Comparison of ENCODE assay signal across 14 cellular contexts in the genomic region with DNA sequence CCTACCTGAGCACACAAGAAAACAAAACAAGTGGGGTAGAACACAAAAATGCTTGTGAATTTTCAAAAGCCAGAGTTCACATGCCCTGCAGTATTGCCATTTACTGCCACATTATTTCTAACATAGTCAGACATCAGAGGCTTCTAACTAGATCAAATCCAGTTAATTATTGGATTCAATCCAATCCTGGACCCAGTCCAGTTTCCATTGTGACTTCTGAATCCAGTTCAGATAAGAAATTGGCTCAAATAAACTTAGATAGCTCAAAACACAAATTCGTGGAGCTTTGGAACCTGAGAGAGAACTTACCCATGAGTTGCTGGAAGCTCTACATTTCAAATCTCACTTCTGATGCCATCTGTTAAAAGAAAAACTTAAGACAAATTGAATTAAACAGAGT.
"Had no signal": no experiment of that assay in that cellular context is flagged by ENCODE, and none has a peak within 500 bp of the region (broad histone marks: within the 10 kb centered on the region; RNA-seq: fewer than 3 reads in every experiment).

No MANE protein-coding gene starts in this region.

- H3K4me3 Mint-ChIP-seq: activated T-cell treated with anti-CD3 and anti-CD28 coated beads, Interleukin-2, amount 50 U/mL, for 4 hours; effector memory CD8-positive, alpha-beta T cell; natural killer cell; stimulated activated naive CD8-positive, alpha-beta T cell treated with anti-CD3 and anti-CD28 coated beads, Interleukin-15, Interleukin-2, amounts not matched to agents 100 ng/mL and 50 ng/mL, for 24 hours; T-helper 1 cell treated with Interleukin-12 subunit alpha and Interleukin-12 subunit beta and Interleukin-4 antibody, amounts not matched to agents 30 μg/mL and 1 μg/mL, for 36 hours had no signal

- H3K4me3 ChIP-seq: ascending aorta, hepatocyte, right atrium auricular region, transverse colon had no signal

- H3K4me2 ChIP-seq: hepatocyte had no signal

- H3K27ac Mint-ChIP-seq: effector memory CD8-positive, alpha-beta T cell; natural killer cell; stimulated activated naive CD8-positive, alpha-beta T cell treated with anti-CD3 and anti-CD28 coated beads, Interleukin-15, Interleukin-2, amounts not matched to agents 100 ng/mL and 50 ng/mL, for 24 hours; T-helper 1 cell treated with Interleukin-12 subunit alpha and Interleukin-12 subunit beta and Interleukin-4 antibody, amounts not matched to agents 30 μg/mL and 1 μg/mL, for 36 hours had no signal

- H3K79me2 ChIP-seq: hepatocyte had no signal

- H3K4me1 Mint-ChIP-seq: natural killer cell had no signal

- H3K9me3 Mint-ChIP-seq: activated T-cell treated with anti-CD3 and anti-CD28 coated beads, Interleukin-2, amount 50 U/mL, for 4 hours; effector memory CD8-positive, alpha-beta T cell; natural killer cell; stimulated activated naive CD8-positive, alpha-beta T cell treated with anti-CD3 and anti-CD28 coated beads, Interleukin-15, Interleukin-2, amounts not matched to agents 100 ng/mL and 50 ng/mL, for 24 hours; T-helper 1 cell treated with Interleukin-12 subunit alpha and Interleukin-12 subunit beta and Interleukin-4 antibody, amounts not matched to agents 30 μg/mL and 1 μg/mL, for 36 hours had no signal

- H3K27ac ChIP-seq: ascending aorta, foreskin keratinocyte, hepatocyte, right atrium auricular region, transverse colon had no signal

- DNase-seq: activated CD4-positive, alpha-beta T cell treated with anti-CD3 and anti-CD28 coated beads, Interleukin-2, amount 50 U/mL, for 1 hour; activated CD8-positive, alpha-beta memory T cell treated with anti-CD3 and anti-CD28 coated beads, Interleukin-2, amount 50 U/mL, for 4 hours; activated naive CD4-positive, alpha-beta T cell treated with anti-CD3 and anti-CD28 coated beads, Interleukin-2, amount 50 U/mL, for 16 hours; activated T-cell treated with anti-CD3 and anti-CD28 coated beads, Interleukin-2, amount 50 U/mL, for 4 hours; effector memory CD8-positive, alpha-beta T cell; foreskin keratinocyte; natural killer cell; transverse colon had no signal

- H2AFZ ChIP-seq: hepatocyte had no signal

- H3K9me3 ChIP-seq: ascending aorta, right atrium auricular region, transverse colon had no signal

- H3K36me3 ChIP-seq: ascending aorta, right atrium auricular region, transverse colon had no signal

- H3K4me1 ChIP-seq: ascending aorta, right atrium auricular region, transverse colon had no signal

- H3K36me3 Mint-ChIP-seq: natural killer cell had no signal

- ATAC-seq: activated CD4-positive, CD25-positive, alpha-beta regulatory T cell treated with anti-CD3 and anti-CD28 coated beads, Interleukin-2, amount 50 U/mL, for 24 hours; activated T-cell treated with anti-CD3 and anti-CD28 coated beads, Interleukin-2, amount 50 U/mL, for 4 hours; effector memory CD8-positive, alpha-beta T cell; foreskin keratinocyte; natural killer cell had no signal

- H3K27me3 ChIP-seq: ascending aorta, foreskin keratinocyte, hepatocyte, right atrium auricular region, transverse colon had no signal
